Comparison of ENCODE assay signal across 15 cellular contexts in genomic region chr6:101296184-101296583, GRCh38.
A peak's percentile ranks its signal among the peaks of the same experiment; 100 is the strongest.
DNase-seq lines count a peak whose midpoint lies in the region; TF ChIP-seq lines count a peak whose summit lies in the region.
"Had no signal": no experiment of that assay in that cellular context is flagged by ENCODE, and none has a peak within 500 bp of the region (broad histone marks: within the 10 kb centered on the region; RNA-seq: fewer than 3 reads in every experiment).

No MANE protein-coding gene starts in this region.

- POLR2A ChIA-PET in GM10248 (lab: Yijun Ruan, JAX): no interaction called here

- TF ChIP-seq CTCF in epithelial cell of esophagus (IDR thresholded peaks at IDR 0.05; ENCODE audit: insufficient read depth, low read depth, low read length, missing control alignments) (no peak), GM10248 (IDR thresholded peaks at IDR 0.05; ENCODE audit: control extremely low read depth, extremely low read depth, low read depth, missing control alignments) (no peak)

- CTCF ChIA-PET in GM10248 (lab: Yijun Ruan, JAX): no interaction called here

- DNase-seq in NCI-H82 (lab: John Stamatoyannopoulos, UW) (peak; percentile 48), NCI-H82 treated with DMSO at 0.1 percent for 48 hours (lab: John Stamatoyannopoulos, UW; ENCODE audit: unreplicated experiment) (no peak), NCI-H69 (lab: John Stamatoyannopoulos, UW) (peak; percentile 96), epithelial cell of esophagus (ENCODE audit: low read depth) (peak; percentile 21), stromal cell of bone marrow (ENCODE audit: low read depth) (peak; percentile 28), kidney glomerular epithelial cell (lab: John Stamatoyannopoulos, UW) (no peak), GM10248 (ENCODE audit: extremely low spot score) (no peak), NCI-H2227 (lab: John Stamatoyannopoulos, UW; ENCODE audit: unreplicated experiment) (no peak)
- DNase-seq: activated CD8-positive, alpha-beta memory T cell treated with anti-CD3 and anti-CD28 coated beads for 24 hours; amygdala; colonic mucosa; H9; pancreas; PC-9; trophoblast cell had no signal

- no peak overlapping the region for H3K4me3 ChIP-seq in epithelial cell of esophagus (ENCODE audit: low read length)
- H3K4me3 ChIP-seq: colonic mucosa, pancreas, PC-9 had no signal

Comparison
In these comparisons a context has a peak if more than half of its experiments do, and no peak if none do; other contexts are left out.
1. DNase-seq: peak in NCI-H82 (single experiment), NCI-H69 (single experiment), epithelial cell of esophagus (single experiment) and stromal cell of bone marrow (single experiment); none in NCI-H82 treated with DMSO at 0.1 percent for 48 hours (single experiment), kidney glomerular epithelial cell (single experiment), GM10248 (single experiment) and NCI-H2227 (single experiment).